30 cellular contexts compared by ENCODE assay signal in genomic region chr5:94040591-94041148, GRCh38.
"Had no signal": no experiment of that assay in that cellular context is flagged by ENCODE, and none has a peak within 500 bp of the region (broad histone marks: within the 10 kb centered on the region; RNA-seq: fewer than 3 reads in every experiment).

No MANE protein-coding gene starts in this region.

- DNase-seq: activated CD4-positive, alpha-beta T cell treated with anti-CD3 and anti-CD28 coated beads for 36 hours; activated CD4-positive, alpha-beta T cell treated with anti-CD3 and anti-CD28 coated beads, Interleukin-2, amount 10 ng/mL, durations not matched to agents 7 days and 5 days; activated CD4-positive, alpha-beta T cell treated with anti-CD3 and anti-CD28 coated beads, Interleukin-2, amount 50 U/mL, for 48 hours; activated CD8-positive, alpha-beta T cell treated with anti-CD3 and anti-CD28 coated beads, Interleukin-2, amount 10 ng/mL, durations not matched to agents 7 days and 5 days; activated gamma-delta T cell; activated naive CD4-positive, alpha-beta T cell treated with Interleukin-2 at 50 U/mL for 16 hours; activated naive CD8-positive, alpha-beta T cell treated with anti-CD3 and anti-CD28 coated beads, Interleukin-2, amount 10 ng/mL, durations not matched to agents 7 days and 5 days; activated T-cell treated with anti-CD3 and anti-CD28 coated beads, Interleukin-2, amount 50 U/mL, for 24 hours; amygdala; MM.1S; MV-4-11; NCI-H1092; NCI-H146; NCI-H187; NCI-H2029 treated with DMSO at 0.1 percent for 48 hours; NCI-H2107; NCI-H2171; NCI-H446; NCI-H524; SHP77; SJCRH30 had no signal

- H3K27ac ChIP-seq: ascending aorta, cardiac muscle cell, SJCRH30, SK-N-MC had no signal

- H3K36me3 ChIP-seq: cardiac muscle cell had no signal

- H3K4me3 Mint-ChIP-seq: activated CD4-positive, alpha-beta T cell treated with anti-CD3 and anti-CD28 coated beads for 36 hours; activated CD4-positive, alpha-beta T cell treated with anti-CD3 and anti-CD28 coated beads, Interleukin-2, amount 10 ng/mL, durations not matched to agents 7 days and 5 days; activated CD8-positive, alpha-beta T cell treated with anti-CD3 and anti-CD28 coated beads, Interleukin-2, amount 10 ng/mL, durations not matched to agents 7 days and 5 days; activated naive CD4-positive, alpha-beta T cell treated with anti-CD3 and anti-CD28 coated beads, Interleukin-2, amount 50 U/mL, for 24 hours; activated naive CD8-positive, alpha-beta T cell treated with anti-CD3 and anti-CD28 coated beads, Interleukin-2, amount 10 ng/mL, durations not matched to agents 7 days and 5 days; activated T-cell treated with anti-CD3 and anti-CD28 coated beads, Interleukin-2, amount 50 U/mL, for 24 hours; central memory CD8-positive, alpha-beta T cell; T-helper 2 cell treated with Interferon-gamma antibody and Interleukin-4, amounts not matched to agents 5 μg/mL and 100 μg/mL, for 36 hours had no signal

- H3K27me3 Mint-ChIP-seq: activated CD4-positive, alpha-beta T cell treated with anti-CD3 and anti-CD28 coated beads for 36 hours; activated CD4-positive, alpha-beta T cell treated with anti-CD3 and anti-CD28 coated beads, Interleukin-2, amount 10 ng/mL, durations not matched to agents 7 days and 5 days; activated naive CD4-positive, alpha-beta T cell treated with anti-CD3 and anti-CD28 coated beads, Interleukin-2, amount 50 U/mL, for 24 hours; activated naive CD8-positive, alpha-beta T cell treated with anti-CD3 and anti-CD28 coated beads, Interleukin-2, amount 10 ng/mL, durations not matched to agents 7 days and 5 days; activated T-cell treated with anti-CD3 and anti-CD28 coated beads, Interleukin-2, amount 50 U/mL, for 24 hours; central memory CD8-positive, alpha-beta T cell had no signal

- ATAC-seq: activated CD4-positive, alpha-beta T cell treated with anti-CD3 and anti-CD28 coated beads for 36 hours; activated CD4-positive, CD25-positive, alpha-beta regulatory T cell treated with anti-CD3 and anti-CD28 coated beads, Interleukin-2, amount 50 U/mL, for 24 hours; activated CD8-positive, alpha-beta T cell treated with anti-CD3 and anti-CD28 coated beads, Interleukin-2, amount 10 ng/mL, durations not matched to agents 7 days and 5 days; Panc1 had no signal

- H3K4me3 ChIP-seq: ascending aorta, cardiac muscle cell, SJCRH30, SK-N-MC had no signal

- H3K4me1 Mint-ChIP-seq: activated CD4-positive, alpha-beta T cell treated with anti-CD3 and anti-CD28 coated beads for 36 hours; activated CD4-positive, alpha-beta T cell treated with anti-CD3 and anti-CD28 coated beads, Interleukin-2, amount 10 ng/mL, durations not matched to agents 7 days and 5 days; activated naive CD8-positive, alpha-beta T cell treated with anti-CD3 and anti-CD28 coated beads, Interleukin-2, amount 10 ng/mL, durations not matched to agents 7 days and 5 days; central memory CD8-positive, alpha-beta T cell had no signal

- H3K27ac Mint-ChIP-seq: activated CD4-positive, alpha-beta T cell treated with anti-CD3 and anti-CD28 coated beads for 36 hours; activated CD4-positive, alpha-beta T cell treated with anti-CD3 and anti-CD28 coated beads, Interleukin-2, amount 10 ng/mL, durations not matched to agents 7 days and 5 days; activated CD8-positive, alpha-beta T cell treated with anti-CD3 and anti-CD28 coated beads, Interleukin-2, amount 10 ng/mL, durations not matched to agents 7 days and 5 days; activated naive CD4-positive, alpha-beta T cell treated with anti-CD3 and anti-CD28 coated beads, Interleukin-2, amount 50 U/mL, for 24 hours; activated naive CD8-positive, alpha-beta T cell treated with anti-CD3 and anti-CD28 coated beads, Interleukin-2, amount 10 ng/mL, durations not matched to agents 7 days and 5 days; activated T-cell treated with anti-CD3 and anti-CD28 coated beads, Interleukin-2, amount 50 U/mL, for 24 hours; activated T-helper 2 cell treated with anti-CD3 and anti-CD28 coated beads, Interferon-gamma antibody, Interleukin-2, Interleukin-4, amounts not matched to agents 10 μg/mL and 5 μg/mL and 100 μg/mL, durations not matched to agents 14 hours and 24 hours and 36 hours; T-helper 2 cell treated with Interferon-gamma antibody and Interleukin-4, amounts not matched to agents 5 μg/mL and 100 μg/mL, for 36 hours had no signal

- H3K9me3 ChIP-seq: ascending aorta, SJCRH30 had no signal

- H3K27me3 ChIP-seq: ascending aorta, cardiac muscle cell, SJCRH30 had no signal

- H3K9me3 Mint-ChIP-seq: activated naive CD4-positive, alpha-beta T cell treated with anti-CD3 and anti-CD28 coated beads, Interleukin-2, amount 50 U/mL, for 24 hours; activated T-cell treated with anti-CD3 and anti-CD28 coated beads, Interleukin-2, amount 50 U/mL, for 24 hours; central memory CD8-positive, alpha-beta T cell had no signal

- H3K4me1 ChIP-seq: ascending aorta, SJCRH30 had no signal
